Comparison of ENCODE assay signal across 25 cellular contexts in genomic region chr1:66415326-66415725, GRCh38.
"Had no signal": no experiment of that assay in that cellular context is flagged by ENCODE, and none has a peak within 500 bp of the region (broad histone marks: within the 10 kb centered on the region; RNA-seq: fewer than 3 reads in every experiment).

No MANE protein-coding gene starts in this region.

- H3K36me3 ChIP-seq: ascending aorta had no signal

- DNase-seq: activated B cell treated with CpG ODN at 0.5 μM for 24 hours; activated CD4-positive, alpha-beta T cell treated with anti-CD3 and anti-CD28 coated beads for 1 hour; activated CD4-positive, alpha-beta T cell treated with anti-CD3 and anti-CD28 coated beads, Interleukin-2, amount 10 ng/mL, durations not matched to agents 24 days and 14 days; activated CD4-positive, alpha-beta T cell treated with anti-CD3 and anti-CD28 coated beads, Interleukin-2, amount 50 U/mL, for 48 hours; activated effector memory CD4-positive, alpha-beta T cell treated with anti-CD3 and anti-CD28 coated beads, Interleukin-2, amount 50 U/mL, for 16 hours; activated naive CD4-positive, alpha-beta T cell treated with Interleukin-2 at 50 U/mL for 16 hours; activated naive CD8-positive, alpha-beta T cell treated with anti-CD3 and anti-CD28 coated beads, Interleukin-2, amount 50 U/mL, for 24 hours; activated T-cell treated with anti-CD3 and anti-CD28 coated beads, Interleukin-2, amount 50 U/mL, for 4 hours; amniotic stem cell; body of pancreas; central memory CD4-positive, alpha-beta T cell; NCI-H1105; NCI-H1436; NCI-H1694 treated with DMSO at 0.1 percent for 48 hours; NCI-H2081; NCI-H510A treated with DMSO at 0.1 percent for 48 hours; NCI-H69; NK-92 treated with Interleukin-12 subunit alpha and Interleukin-12 subunit beta, amount 100 ng/mL, for 24 hours; PC-9; T-helper 17 cell; T-helper 9 cell had no signal

- ATAC-seq: activated naive CD4-positive, alpha-beta T cell treated with anti-CD3 and anti-CD28 coated beads, Interleukin-2, amount 50 U/mL, for 72 hours; activated naive CD8-positive, alpha-beta T cell treated with anti-CD3 and anti-CD28 coated beads, Interleukin-2, amount 50 U/mL, for 24 hours; activated T-cell treated with anti-CD3 and anti-CD28 coated beads, Interleukin-2, amount 50 U/mL, for 4 hours; body of pancreas; T-helper 17 cell had no signal

- H3K27me3 ChIP-seq: ascending aorta, body of pancreas had no signal

- H3K4me2 ChIP-seq: PC-9 had no signal

- H3K27ac ChIP-seq: ascending aorta, body of pancreas, PC-9 had no signal

- FAIRE-seq: bronchial epithelial cell, TTC549 had no signal

- H3K4me3 ChIP-seq: ascending aorta, body of pancreas, PC-9 had no signal

- H3K4me1 ChIP-seq: ascending aorta, body of pancreas had no signal

- H2AFZ ChIP-seq: PC-9 had no signal
